In the genomic region with DNA sequence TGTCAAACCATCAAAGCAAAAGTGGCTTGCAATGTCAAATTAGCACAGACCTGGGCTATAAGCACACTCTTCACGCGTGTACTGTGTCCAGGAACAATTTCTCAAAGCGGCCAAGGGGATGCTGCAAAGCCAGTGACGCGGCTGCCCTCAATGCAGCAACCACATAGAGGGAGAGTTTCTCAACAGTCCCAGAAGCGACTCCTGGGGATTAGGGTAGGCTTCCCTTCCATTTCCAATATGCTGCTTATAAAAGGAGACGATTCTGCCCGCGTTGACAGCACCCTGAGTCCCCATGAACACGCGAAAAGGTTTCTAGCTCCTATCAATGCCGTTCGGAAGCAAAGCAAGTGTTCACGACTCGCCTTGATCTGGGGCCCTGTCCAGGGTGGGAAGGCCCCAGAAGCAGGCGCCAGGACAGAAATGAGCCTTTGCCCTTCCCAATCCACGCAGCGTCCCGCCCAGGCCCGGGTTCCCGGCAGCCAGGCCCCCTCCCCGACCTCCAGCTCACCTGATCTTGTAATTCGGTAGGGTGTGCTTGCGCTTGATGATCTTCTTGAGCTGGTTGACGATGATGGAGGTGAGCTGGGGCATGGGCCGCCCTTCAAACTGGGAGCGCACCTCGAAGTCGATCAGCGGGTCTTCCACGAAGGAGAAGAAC, we compare ENCODE assay signal across 1 cellular context.
TF ChIP-seq lines count a peak whose summit lies in the region.

No MANE protein-coding gene starts in this region.

TF ChIP-seq in HepG2, 621 proteins besides CTCF, POLR2A, EP300 and RAD21 (continued from another document and continues in another):
- TF ChIP-seq PHF20 (CRISPR knock-in tag; IDR thresholded peaks at IDR 0.05) (no peak), ZNF724P (CRISPR knock-in tag; IDR thresholded peaks at IDR 0.05; ENCODE audit: borderline replicate concordance) (0 out of 2 replicates have a peak, but pooled peaks have one; percentile 41), MYC (CRISPR knock-in tag; IDR thresholded peaks at IDR 0.05; ENCODE audit: borderline replicate concordance) (peak; percentile 38; the same call in 1 of the 2 replicates), ZNF672 (CRISPR knock-in tag; IDR thresholded peaks at IDR 0.05) (no peak; the same call in 1 of the 2 replicates), HHEX (CRISPR knock-in tag; IDR thresholded peaks at IDR 0.05) (no peak), ZNF850 (CRISPR knock-in tag; conservative IDR thresholded peaks at IDR 0.05) (no peak), FOSL1 (CRISPR knock-in tag; IDR thresholded peaks at IDR 0.05; ENCODE audit: borderline replicate concordance) (no peak), ZNF180 (CRISPR knock-in tag; IDR thresholded peaks at IDR 0.05; ENCODE audit: borderline replicate concordance, low read depth) (no peak), MTA1 (CRISPR knock-in tag; IDR thresholded peaks at IDR 0.05; ENCODE audit: borderline replicate concordance) (no peak), BRD4 (CRISPR knock-in tag; IDR thresholded peaks at IDR 0.05) (no peak), CBX5 (CRISPR knock-in tag; IDR thresholded peaks at IDR 0.05; ENCODE audit: borderline replicate concordance) (no peak), TBP (CRISPR knock-in tag; IDR thresholded peaks at IDR 0.05) (no peak), ERF (CRISPR knock-in tag; IDR thresholded peaks at IDR 0.05) (no peak), ZNF577 (CRISPR knock-in tag; IDR thresholded peaks at IDR 0.05; ENCODE audit: borderline replicate concordance, low read depth) (no peak), DMAP1 (CRISPR knock-in tag; IDR thresholded peaks at IDR 0.05) (0 out of 2 replicates have a peak, but pooled peaks have one; percentile 9), SRY (CRISPR knock-in tag; IDR thresholded peaks at IDR 0.05) (no peak), ZNF224 (CRISPR knock-in tag; IDR thresholded peaks at IDR 0.05) (no peak), ZNF337 (CRISPR knock-in tag; IDR thresholded peaks at IDR 0.05; ENCODE audit: borderline replicate concordance, low read depth) (no peak), PPARG (CRISPR knock-in tag; conservative IDR thresholded peaks at IDR 0.05) (no peak), SMYD3 (CRISPR knock-in tag; IDR thresholded peaks at IDR 0.05) (no peak), ZNF33A (CRISPR knock-in tag; IDR thresholded peaks at IDR 0.05; ENCODE audit: borderline replicate concordance) (no peak)
- TF ChIP-seq, protein P1, sequence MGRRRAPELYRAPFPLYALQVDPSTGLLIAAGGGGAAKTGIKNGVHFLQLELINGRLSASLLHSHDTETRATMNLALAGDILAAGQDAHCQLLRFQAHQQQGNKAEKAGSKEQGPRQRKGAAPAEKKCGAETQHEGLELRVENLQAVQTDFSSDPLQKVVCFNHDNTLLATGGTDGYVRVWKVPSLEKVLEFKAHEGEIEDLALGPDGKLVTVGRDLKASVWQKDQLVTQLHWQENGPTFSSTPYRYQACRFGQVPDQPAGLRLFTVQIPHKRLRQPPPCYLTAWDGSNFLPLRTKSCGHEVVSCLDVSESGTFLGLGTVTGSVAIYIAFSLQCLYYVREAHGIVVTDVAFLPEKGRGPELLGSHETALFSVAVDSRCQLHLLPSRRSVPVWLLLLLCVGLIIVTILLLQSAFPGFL (CRISPR knock-in tag; IDR thresholded peaks at IDR 0.05), result no peak
- TF ChIP-seq, protein P2, sequence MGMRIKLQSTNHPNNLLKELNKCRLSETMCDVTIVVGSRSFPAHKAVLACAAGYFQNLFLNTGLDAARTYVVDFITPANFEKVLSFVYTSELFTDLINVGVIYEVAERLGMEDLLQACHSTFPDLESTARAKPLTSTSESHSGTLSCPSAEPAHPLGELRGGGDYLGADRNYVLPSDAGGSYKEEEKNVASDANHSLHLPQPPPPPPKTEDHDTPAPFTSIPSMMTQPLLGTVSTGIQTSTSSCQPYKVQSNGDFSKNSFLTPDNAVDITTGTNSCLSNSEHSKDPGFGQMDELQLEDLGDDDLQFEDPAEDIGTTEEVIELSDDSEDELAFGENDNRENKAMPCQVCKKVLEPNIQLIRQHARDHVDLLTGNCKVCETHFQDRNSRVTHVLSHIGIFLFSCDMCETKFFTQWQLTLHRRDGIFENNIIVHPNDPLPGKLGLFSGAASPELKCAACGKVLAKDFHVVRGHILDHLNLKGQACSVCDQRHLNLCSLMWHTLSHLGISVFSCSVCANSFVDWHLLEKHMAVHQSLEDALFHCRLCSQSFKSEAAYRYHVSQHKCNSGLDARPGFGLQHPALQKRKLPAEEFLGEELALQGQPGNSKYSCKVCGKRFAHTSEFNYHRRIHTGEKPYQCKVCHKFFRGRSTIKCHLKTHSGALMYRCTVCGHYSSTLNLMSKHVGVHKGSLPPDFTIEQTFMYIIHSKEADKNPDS (CRISPR knock-in tag; IDR thresholded peaks at IDR 0.05), result no peak
- TF ChIP-seq, protein P3, sequence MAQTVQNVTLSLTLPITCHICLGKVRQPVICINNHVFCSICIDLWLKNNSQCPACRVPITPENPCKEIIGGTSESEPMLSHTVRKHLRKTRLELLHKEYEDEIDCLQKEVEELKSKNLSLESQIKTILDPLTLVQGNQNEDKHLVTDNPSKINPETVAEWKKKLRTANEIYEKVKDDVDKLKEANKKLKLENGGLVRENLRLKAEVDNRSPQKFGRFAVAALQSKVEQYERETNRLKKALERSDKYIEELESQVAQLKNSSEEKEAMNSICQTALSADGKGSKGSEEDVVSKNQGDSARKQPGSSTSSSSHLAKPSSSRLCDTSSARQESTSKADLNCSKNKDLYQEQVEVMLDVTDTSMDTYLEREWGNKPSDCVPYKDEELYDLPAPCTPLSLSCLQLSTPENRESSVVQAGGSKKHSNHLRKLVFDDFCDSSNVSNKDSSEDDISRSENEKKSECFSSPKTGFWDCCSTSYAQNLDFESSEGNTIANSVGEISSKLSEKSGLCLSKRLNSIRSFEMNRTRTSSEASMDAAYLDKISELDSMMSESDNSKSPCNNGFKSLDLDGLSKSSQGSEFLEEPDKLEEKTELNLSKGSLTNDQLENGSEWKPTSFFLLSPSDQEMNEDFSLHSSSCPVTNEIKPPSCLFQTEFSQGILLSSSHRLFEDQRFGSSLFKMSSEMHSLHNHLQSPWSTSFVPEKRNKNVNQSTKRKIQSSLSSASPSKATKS (CRISPR knock-in tag; IDR thresholded peaks at IDR 0.05), result no peak
- TF ChIP-seq, protein P4, sequence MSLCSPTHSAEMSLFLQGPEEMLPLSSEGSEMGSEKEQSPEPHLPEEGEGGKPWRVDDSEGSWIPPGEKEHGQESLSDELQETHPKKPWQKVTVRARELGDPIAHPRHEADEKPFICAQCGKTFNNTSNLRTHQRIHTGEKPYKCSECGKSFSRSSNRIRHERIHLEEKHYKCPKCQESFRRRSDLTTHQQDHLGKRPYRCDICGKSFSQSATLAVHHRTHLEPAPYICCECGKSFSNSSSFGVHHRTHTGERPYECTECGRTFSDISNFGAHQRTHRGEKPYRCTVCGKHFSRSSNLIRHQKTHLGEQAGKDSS (CRISPR knock-in tag; IDR thresholded peaks at IDR 0.05; ENCODE audit: borderline replicate concordance, low read depth), result no peak; the same call in 1 of the 2 replicates
- TF ChIP-seq, protein P5, sequence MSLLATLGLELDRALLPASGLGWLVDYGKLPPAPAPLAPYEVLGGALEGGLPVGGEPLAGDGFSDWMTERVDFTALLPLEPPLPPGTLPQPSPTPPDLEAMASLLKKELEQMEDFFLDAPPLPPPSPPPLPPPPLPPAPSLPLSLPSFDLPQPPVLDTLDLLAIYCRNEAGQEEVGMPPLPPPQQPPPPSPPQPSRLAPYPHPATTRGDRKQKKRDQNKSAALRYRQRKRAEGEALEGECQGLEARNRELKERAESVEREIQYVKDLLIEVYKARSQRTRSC (CRISPR knock-in tag; IDR thresholded peaks at IDR 0.05; ENCODE audit: low read depth), result no peak
- TF ChIP-seq, protein P6, sequence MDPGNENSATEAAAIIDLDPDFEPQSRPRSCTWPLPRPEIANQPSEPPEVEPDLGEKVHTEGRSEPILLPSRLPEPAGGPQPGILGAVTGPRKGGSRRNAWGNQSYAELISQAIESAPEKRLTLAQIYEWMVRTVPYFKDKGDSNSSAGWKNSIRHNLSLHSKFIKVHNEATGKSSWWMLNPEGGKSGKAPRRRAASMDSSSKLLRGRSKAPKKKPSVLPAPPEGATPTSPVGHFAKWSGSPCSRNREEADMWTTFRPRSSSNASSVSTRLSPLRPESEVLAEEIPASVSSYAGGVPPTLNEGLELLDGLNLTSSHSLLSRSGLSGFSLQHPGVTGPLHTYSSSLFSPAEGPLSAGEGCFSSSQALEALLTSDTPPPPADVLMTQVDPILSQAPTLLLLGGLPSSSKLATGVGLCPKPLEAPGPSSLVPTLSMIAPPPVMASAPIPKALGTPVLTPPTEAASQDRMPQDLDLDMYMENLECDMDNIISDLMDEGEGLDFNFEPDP (CRISPR knock-in tag; conservative IDR thresholded peaks at IDR 0.05), result 0 out of 2 replicates have a peak, but pooled peaks have one; percentile 49
- TF ChIP-seq, protein P7, sequence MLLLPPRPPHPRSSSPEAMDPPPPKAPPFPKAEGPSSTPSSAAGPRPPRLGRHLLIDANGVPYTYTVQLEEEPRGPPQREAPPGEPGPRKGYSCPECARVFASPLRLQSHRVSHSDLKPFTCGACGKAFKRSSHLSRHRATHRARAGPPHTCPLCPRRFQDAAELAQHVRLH (CRISPR knock-in tag; IDR thresholded peaks at IDR 0.05; ENCODE audit: borderline replicate concordance, low read depth), result no peak
- TF ChIP-seq, protein P8, sequence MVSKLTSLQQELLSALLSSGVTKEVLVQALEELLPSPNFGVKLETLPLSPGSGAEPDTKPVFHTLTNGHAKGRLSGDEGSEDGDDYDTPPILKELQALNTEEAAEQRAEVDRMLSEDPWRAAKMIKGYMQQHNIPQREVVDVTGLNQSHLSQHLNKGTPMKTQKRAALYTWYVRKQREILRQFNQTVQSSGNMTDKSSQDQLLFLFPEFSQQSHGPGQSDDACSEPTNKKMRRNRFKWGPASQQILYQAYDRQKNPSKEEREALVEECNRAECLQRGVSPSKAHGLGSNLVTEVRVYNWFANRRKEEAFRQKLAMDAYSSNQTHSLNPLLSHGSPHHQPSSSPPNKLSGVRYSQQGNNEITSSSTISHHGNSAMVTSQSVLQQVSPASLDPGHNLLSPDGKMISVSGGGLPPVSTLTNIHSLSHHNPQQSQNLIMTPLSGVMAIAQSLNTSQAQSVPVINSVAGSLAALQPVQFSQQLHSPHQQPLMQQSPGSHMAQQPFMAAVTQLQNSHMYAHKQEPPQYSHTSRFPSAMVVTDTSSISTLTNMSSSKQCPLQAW (CRISPR knock-in tag; IDR thresholded peaks at IDR 0.05), result peak; percentile 22; the same call in 1 of the 2 replicates
- TF ChIP-seq, protein P9, sequence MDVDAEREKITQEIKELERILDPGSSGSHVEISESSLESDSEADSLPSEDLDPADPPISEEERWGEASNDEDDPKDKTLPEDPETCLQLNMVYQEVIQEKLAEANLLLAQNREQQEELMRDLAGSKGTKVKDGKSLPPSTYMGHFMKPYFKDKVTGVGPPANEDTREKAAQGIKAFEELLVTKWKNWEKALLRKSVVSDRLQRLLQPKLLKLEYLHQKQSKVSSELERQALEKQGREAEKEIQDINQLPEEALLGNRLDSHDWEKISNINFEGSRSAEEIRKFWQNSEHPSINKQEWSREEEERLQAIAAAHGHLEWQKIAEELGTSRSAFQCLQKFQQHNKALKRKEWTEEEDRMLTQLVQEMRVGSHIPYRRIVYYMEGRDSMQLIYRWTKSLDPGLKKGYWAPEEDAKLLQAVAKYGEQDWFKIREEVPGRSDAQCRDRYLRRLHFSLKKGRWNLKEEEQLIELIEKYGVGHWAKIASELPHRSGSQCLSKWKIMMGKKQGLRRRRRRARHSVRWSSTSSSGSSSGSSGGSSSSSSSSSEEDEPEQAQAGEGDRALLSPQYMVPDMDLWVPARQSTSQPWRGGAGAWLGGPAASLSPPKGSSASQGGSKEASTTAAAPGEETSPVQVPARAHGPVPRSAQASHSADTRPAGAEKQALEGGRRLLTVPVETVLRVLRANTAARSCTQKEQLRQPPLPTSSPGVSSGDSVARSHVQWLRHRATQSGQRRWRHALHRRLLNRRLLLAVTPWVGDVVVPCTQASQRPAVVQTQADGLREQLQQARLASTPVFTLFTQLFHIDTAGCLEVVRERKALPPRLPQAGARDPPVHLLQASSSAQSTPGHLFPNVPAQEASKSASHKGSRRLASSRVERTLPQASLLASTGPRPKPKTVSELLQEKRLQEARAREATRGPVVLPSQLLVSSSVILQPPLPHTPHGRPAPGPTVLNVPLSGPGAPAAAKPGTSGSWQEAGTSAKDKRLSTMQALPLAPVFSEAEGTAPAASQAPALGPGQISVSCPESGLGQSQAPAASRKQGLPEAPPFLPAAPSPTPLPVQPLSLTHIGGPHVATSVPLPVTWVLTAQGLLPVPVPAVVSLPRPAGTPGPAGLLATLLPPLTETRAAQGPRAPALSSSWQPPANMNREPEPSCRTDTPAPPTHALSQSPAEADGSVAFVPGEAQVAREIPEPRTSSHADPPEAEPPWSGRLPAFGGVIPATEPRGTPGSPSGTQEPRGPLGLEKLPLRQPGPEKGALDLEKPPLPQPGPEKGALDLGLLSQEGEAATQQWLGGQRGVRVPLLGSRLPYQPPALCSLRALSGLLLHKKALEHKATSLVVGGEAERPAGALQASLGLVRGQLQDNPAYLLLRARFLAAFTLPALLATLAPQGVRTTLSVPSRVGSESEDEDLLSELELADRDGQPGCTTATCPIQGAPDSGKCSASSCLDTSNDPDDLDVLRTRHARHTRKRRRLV (CRISPR knock-in tag; IDR thresholded peaks at IDR 0.05), result no peak
- TF ChIP-seq, protein P10, sequence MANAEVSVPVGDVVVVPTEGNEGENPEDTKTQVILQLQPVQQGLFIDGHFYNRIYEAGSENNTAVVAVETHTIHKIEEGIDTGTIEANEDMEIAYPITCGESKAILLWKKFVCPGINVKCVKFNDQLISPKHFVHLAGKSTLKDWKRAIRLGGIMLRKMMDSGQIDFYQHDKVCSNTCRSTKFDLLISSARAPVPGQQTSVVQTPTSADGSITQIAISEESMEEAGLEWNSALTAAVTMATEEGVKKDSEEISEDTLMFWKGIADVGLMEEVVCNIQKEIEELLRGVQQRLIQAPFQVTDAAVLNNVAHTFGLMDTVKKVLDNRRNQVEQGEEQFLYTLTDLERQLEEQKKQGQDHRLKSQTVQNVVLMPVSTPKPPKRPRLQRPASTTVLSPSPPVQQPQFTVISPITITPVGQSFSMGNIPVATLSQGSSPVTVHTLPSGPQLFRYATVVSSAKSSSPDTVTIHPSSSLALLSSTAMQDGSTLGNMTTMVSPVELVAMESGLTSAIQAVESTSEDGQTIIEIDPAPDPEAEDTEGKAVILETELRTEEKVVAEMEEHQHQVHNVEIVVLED (CRISPR knock-in tag; IDR thresholded peaks at IDR 0.05; ENCODE audit: borderline replicate concordance), result peak; percentile 45
- TF ChIP-seq, protein P11, sequence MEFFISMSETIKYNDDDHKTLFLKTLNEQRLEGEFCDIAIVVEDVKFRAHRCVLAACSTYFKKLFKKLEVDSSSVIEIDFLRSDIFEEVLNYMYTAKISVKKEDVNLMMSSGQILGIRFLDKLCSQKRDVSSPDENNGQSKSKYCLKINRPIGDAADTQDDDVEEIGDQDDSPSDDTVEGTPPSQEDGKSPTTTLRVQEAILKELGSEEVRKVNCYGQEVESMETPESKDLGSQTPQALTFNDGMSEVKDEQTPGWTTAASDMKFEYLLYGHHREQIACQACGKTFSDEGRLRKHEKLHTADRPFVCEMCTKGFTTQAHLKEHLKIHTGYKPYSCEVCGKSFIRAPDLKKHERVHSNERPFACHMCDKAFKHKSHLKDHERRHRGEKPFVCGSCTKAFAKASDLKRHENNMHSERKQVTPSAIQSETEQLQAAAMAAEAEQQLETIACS (CRISPR knock-in tag; IDR thresholded peaks at IDR 0.05), result peak; percentile 25; the same call in 1 of the 2 replicates
- TF ChIP-seq, protein P12, sequence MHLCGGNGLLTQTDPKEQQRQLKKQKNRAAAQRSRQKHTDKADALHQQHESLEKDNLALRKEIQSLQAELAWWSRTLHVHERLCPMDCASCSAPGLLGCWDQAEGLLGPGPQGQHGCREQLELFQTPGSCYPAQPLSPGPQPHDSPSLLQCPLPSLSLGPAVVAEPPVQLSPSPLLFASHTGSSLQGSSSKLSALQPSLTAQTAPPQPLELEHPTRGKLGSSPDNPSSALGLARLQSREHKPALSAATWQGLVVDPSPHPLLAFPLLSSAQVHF (CRISPR knock-in tag; IDR thresholded peaks at IDR 0.05), result no peak
